Comparison of ENCODE assay signal across 8 cellular contexts in genomic region chr6:28941681-28942448, GRCh38. TPM values are rescaled to one million over a fixed set of nuclear protein-coding genes. Genes with fewer than 3 reads are reported as not detected.
DNase-seq lines count a peak whose midpoint lies in the region; ATAC-seq and TF ChIP-seq lines count a peak whose summit lies in the region.

No MANE protein-coding gene starts in this region.

- no peaks in the 10 kb centered on the region for H3K9me3 ChIP-seq in tibial artery

- H3K27me3 ChIP-seq in tibial artery: no peaks in the 10 kb centered on the region

- no peak for TF ChIP-seq CTCF in tibial artery (IDR thresholded peaks at IDR 0.05)

- H3K9me3 Mint-ChIP-seq in activated T-cell treated with anti-CD3 and anti-CD28 coated beads, Interleukin-2, amount 50 U/mL, for 72 hours: no peaks in the 10 kb centered on the region
- H3K9me3 Mint-ChIP-seq in activated CD8-positive, alpha-beta T cell treated with anti-CD3 and anti-CD28 coated beads, Interleukin-2, amount 10 ng/mL, durations not matched to agents 7 days and 5 days (ENCODE audit: insufficient read depth): no peaks in the 10 kb centered on the region

- H3K4me3 Mint-ChIP-seq in activated T-cell treated with anti-CD3 and anti-CD28 coated beads, Interleukin-2, amount 50 U/mL, for 72 hours: peak overlapping the region; percentile 86 to 89
- peak overlapping the region; percentile 80 for H3K4me3 Mint-ChIP-seq in activated CD8-positive, alpha-beta T cell treated with anti-CD3 and anti-CD28 coated beads, Interleukin-2, amount 10 ng/mL, durations not matched to agents 7 days and 5 days

- peak overlapping the region in 1 of 2 donors; percentile 82 for H3K27ac ChIP-seq in tibial artery

- ATAC-seq in activated T-cell treated with anti-CD3 and anti-CD28 coated beads, Interleukin-2, amount 50 U/mL, for 72 hours (replicated peaks in 1 of 2): no peak
- no peak for ATAC-seq in activated CD8-positive, alpha-beta T cell treated with anti-CD3 and anti-CD28 coated beads, Interleukin-2, amount 10 ng/mL, durations not matched to agents 7 days and 5 days
- ATAC-seq in GM21381 (IDR thresholded peaks at IDR 0.05; ENCODE audit: unreplicated experiment) (no peak), HG03175 (IDR thresholded peaks at IDR 0.05; ENCODE audit: unreplicated experiment) (no peak)

- H3K4me1 ChIP-seq in tibial artery: peaks cover 0 to 28% (median 11%) of the 10 kb centered on the region in 4 donors

- intact Hi-C loops in tibial artery (cut with DNase I; ENCODE audit: low total_unique reads): loop anchor here (2.0 to 5.0 kb wide), 3 partner anchors 40 to 80 kb away; no protein-coding TSS in a partner anchor

- H3K27me3 Mint-ChIP-seq in activated T-cell treated with anti-CD3 and anti-CD28 coated beads, Interleukin-2, amount 50 U/mL, for 72 hours (ENCODE audit: low read depth): no peaks in the 10 kb centered on the region
- H3K27me3 Mint-ChIP-seq in activated CD8-positive, alpha-beta T cell treated with anti-CD3 and anti-CD28 coated beads, Interleukin-2, amount 10 ng/mL, durations not matched to agents 7 days and 5 days (ENCODE audit: low read depth): no peaks in the 10 kb centered on the region

- H3K4me1 Mint-ChIP-seq in activated T-cell treated with anti-CD3 and anti-CD28 coated beads, Interleukin-2, amount 50 U/mL, for 72 hours (ENCODE audit: low read depth): peaks cover 48% of the 10 kb centered on the region
- peaks cover 46% of the 10 kb centered on the region for H3K4me1 Mint-ChIP-seq in activated CD8-positive, alpha-beta T cell treated with anti-CD3 and anti-CD28 coated beads, Interleukin-2, amount 10 ng/mL, durations not matched to agents 7 days and 5 days (ENCODE audit: low read depth)

- H3K36me3 Mint-ChIP-seq in activated T-cell treated with anti-CD3 and anti-CD28 coated beads, Interleukin-2, amount 50 U/mL, for 72 hours (ENCODE audit: insufficient read depth in 2 of 2): peaks cover 0 to 6% of the 10 kb centered on the region in 2 donors
- H3K36me3 Mint-ChIP-seq in activated CD8-positive, alpha-beta T cell treated with anti-CD3 and anti-CD28 coated beads, Interleukin-2, amount 10 ng/mL, durations not matched to agents 7 days and 5 days (ENCODE audit: low read depth): no peaks in the 10 kb centered on the region

- CTCF ChIA-PET in activated CD8-positive, alpha-beta T cell treated with anti-CD3 and anti-CD28 coated beads, Interleukin-2, amount 10 ng/mL, durations not matched to agents 7 days and 5 days (lab: Charles Lee): interaction anchor here (1.2 to 3.1 kb wide), 9 partner anchors 18 to 104 kb away, joined by 3 to 21 read pairs (median 8); partner anchors contain the start of gene TRIM27

- peak overlapping the region; percentile 94 for H3K27ac Mint-ChIP-seq in activated T-cell treated with anti-CD3 and anti-CD28 coated beads, Interleukin-2, amount 50 U/mL, for 72 hours
- H3K27ac Mint-ChIP-seq in activated CD8-positive, alpha-beta T cell treated with anti-CD3 and anti-CD28 coated beads, Interleukin-2, amount 10 ng/mL, durations not matched to agents 7 days and 5 days: peak overlapping the region; percentile 94

- peak overlapping the region; percentile 61 to 75 for H3K4me3 ChIP-seq in tibial artery

- no peaks in the 10 kb centered on the region for H3K36me3 ChIP-seq in tibial artery

- POLR2A ChIA-PET in activated CD8-positive, alpha-beta T cell treated with anti-CD3 and anti-CD28 coated beads, Interleukin-2, amount 10 ng/mL, durations not matched to agents 7 days and 5 days (lab: Charles Lee): interaction anchor here (1.2 to 4.9 kb wide), 4 partner anchors 14 to 76 kb away, joined by 3 to 45 read pairs (median 6); partner anchors contain the start of gene TRIM27

- DNase-seq in activated T-cell treated with anti-CD3 and anti-CD28 coated beads, Interleukin-2, amount 50 U/mL, for 72 hours: no peak
- DNase-seq in activated T-cell treated with anti-CD3 and anti-CD28 coated beads for 4 hours (no peak), islet precursor cell (peak; percentile 82), tibial artery (no peak), globus pallidus (ENCODE audit: low spot score) (no peak)
- DNase-seq in activated CD8-positive, alpha-beta T cell treated with anti-CD3 and anti-CD28 coated beads, Interleukin-2, amount 10 ng/mL, durations not matched to agents 7 days and 5 days: peak; percentile 21

RNA-seq across cellular contexts. Expression of gene TRIM27, which starts 18.1 kb away (rescaled TPM):
- total RNA-seq in activated T-cell treated with anti-CD3 and anti-CD28 coated beads, Interleukin-2, amount 50 U/mL, for 72 hours: 10 to 100 TPM; 50.7 to 51.1 TPM
- 10 to 100 TPM; 58.3 to 60.1 TPM for total RNA-seq in activated CD8-positive, alpha-beta T cell treated with anti-CD3 and anti-CD28 coated beads, Interleukin-2, amount 10 ng/mL, durations not matched to agents 7 days and 5 days

Comparison
In these comparisons a context has a peak if more than half of its experiments do, and no peak if none do; other contexts are left out.
1. DNase-seq: peak in activated CD8-positive, alpha-beta T cell treated with anti-CD3 and anti-CD28 coated beads, Interleukin-2, amount 10 ng/mL, durations not matched to agents 7 days and 5 days (single experiment) and islet precursor cell (single experiment); none in activated T-cell treated with anti-CD3 and anti-CD28 coated beads, Interleukin-2, amount 50 U/mL, for 72 hours (0 of 2), activated T-cell treated with anti-CD3 and anti-CD28 coated beads for 4 hours (single experiment), tibial artery (0 of 2) and globus pallidus (single experiment).